ENCODE assay signal across 22 cellular contexts in genomic region chr4:115334736-115335411, GRCh38.
A peak's percentile ranks its signal among the peaks of the same experiment; 100 is the strongest.
DNase-seq lines count a peak whose midpoint lies in the region; ATAC-seq, FAIRE-seq and TF ChIP-seq lines count a peak whose summit lies in the region.
"Had no signal": no experiment of that assay in that cellular context is flagged by ENCODE, and none has a peak within 500 bp of the region (broad histone marks: within the 10 kb centered on the region; RNA-seq: fewer than 3 reads in every experiment).

No MANE protein-coding gene starts in this region.

- no peak; a peak in 1 of 4 replicates for TF ChIP-seq EP300 in GM12878 (IDR thresholded peaks at IDR 0.05; ENCODE audit: borderline replicate concordance in 1 of 2, control insufficient read depth in 1 of 2, low read depth in 2 of 2, low read length in 2 of 2)

- TF ChIP-seq POLR2A in GM12878 (IDR thresholded peaks at IDR 0.05; ENCODE audit: low read depth, low read length): no peak

- CTCF ChIA-PET in GM12878 (lab: Yijun Ruan, JAX): no interaction called here
- CTCF ChIA-PET in CD4-positive, alpha-beta T cell (lab: Charles Lee): no interaction called here

- H3K36me3 Mint-ChIP-seq in CD4-positive, alpha-beta T cell (ENCODE audit: low read depth): no peaks in the 10 kb centered on the region
- H3K36me3 Mint-ChIP-seq: type B pancreatic cell had no signal

- no peak overlapping the region for H3K27ac ChIP-seq in GM12878 (ENCODE audit: control insufficient read depth, insufficient read depth)
- H3K27ac ChIP-seq in CD4-positive, alpha-beta T cell (ENCODE audit: low read depth, low read length): no peak overlapping the region
- H3K27ac ChIP-seq: SJSA1 had no signal

- intact Hi-C loops in GM12878 (cut with micrococcal nuclease; ENCODE audit: unreplicated experiment): no loop called here
- intact Hi-C loops in CD4-positive, alpha-beta T cell (cut with DNase I, micrococcal nuclease): no loop called here

- H3K4me2 ChIP-seq in GM12878 (ENCODE audit: control insufficient read depth, insufficient read depth): no peak overlapping the region

- no peaks in the 10 kb centered on the region for H3K9me3 ChIP-seq in GM12878 (replicated peaks; ENCODE audit: control insufficient read depth, insufficient read depth, low read length)
- no peaks in the 10 kb centered on the region for H3K9me3 ChIP-seq in CD4-positive, alpha-beta T cell (ENCODE audit: control insufficient read depth, low read length)
- H3K9me3 ChIP-seq: BE2C, SJSA1 had no signal

- H3K9me3 Mint-ChIP-seq in CD4-positive, alpha-beta T cell: peaks cover 6% of the 10 kb centered on the region
- H3K9me3 Mint-ChIP-seq: activated B cell treated with CpG ODN at 0.5 μM for 24 hours; activated naive CD8-positive, alpha-beta T cell treated with anti-CD3 and anti-CD28 coated beads, Interleukin-2, amount 50 U/mL, for 24 hours; stimulated activated naive CD8-positive, alpha-beta T cell treated with anti-CD3 and anti-CD28 coated beads, Interleukin-15, amount 100 ng/mL, for 72 hours; type B pancreatic cell had no signal

- no peaks in the 10 kb centered on the region for H3K4me1 Mint-ChIP-seq in CD4-positive, alpha-beta T cell (ENCODE audit: low read depth)
- H3K4me1 Mint-ChIP-seq: activated B cell treated with CpG ODN at 0.5 μM for 24 hours; activated naive CD8-positive, alpha-beta T cell treated with anti-CD3 and anti-CD28 coated beads, Interleukin-2, amount 50 U/mL, for 24 hours; stimulated activated naive CD8-positive, alpha-beta T cell treated with anti-CD3 and anti-CD28 coated beads, Interleukin-15, amount 100 ng/mL, for 72 hours had no signal

- no peaks in the 10 kb centered on the region for H3K27me3 ChIP-seq in GM12878 (replicated peaks in 1 of 2; ENCODE audit: control insufficient read depth in 2 of 2, insufficient read depth in 2 of 2, low read length in 1 of 2)
- H3K27me3 ChIP-seq in CD4-positive, alpha-beta T cell (ENCODE audit: control insufficient read depth, insufficient read depth, low read length): no peaks in the 10 kb centered on the region
- H3K27me3 ChIP-seq: BE2C, SJSA1 had no signal

- peaks cover 9% of the 10 kb centered on the region; the same call in 1 of the 2 replicates for H3K4me1 ChIP-seq in GM12878 (ENCODE audit: control insufficient read depth, insufficient read depth, low read length)
- H3K4me1 ChIP-seq: BE2C, SJSA1 had no signal

- in situ Hi-C loops in GM12878 (cut with MboI): no loop called here

- H3K79me2 ChIP-seq in GM12878 (ENCODE audit: control insufficient read depth, insufficient read depth, low read length): no peaks in the 10 kb centered on the region

- no peak overlapping the region for H3K9ac ChIP-seq in GM12878 (ENCODE audit: control insufficient read depth, insufficient read depth, low read length)

- H2AFZ ChIP-seq in GM12878 (ENCODE audit: control insufficient read depth, low read depth, low read length): no peak overlapping the region

- no peak for TF ChIP-seq CTCF in GM12878 (IDR thresholded peaks at IDR 0.05 in 2 of 3, conservative IDR thresholded peaks at IDR 0.05 in 1 of 3; ENCODE audit: control insufficient read depth in 2 of 3, extremely low read depth in 1 of 3, insufficient read depth in 1 of 3, low read depth in 3 of 3, low read length in 3 of 3)
- TF ChIP-seq CTCF in CD4-positive, alpha-beta T cell (IDR thresholded peaks at IDR 0.05): no peak

- no TSS peak for BruUV-seq in GM12878 (replicated peaks; lab: Mats Ljungman, UMichigan)

- SMC1A ChIA-PET in GM12878 (lab: Charles Lee; ENCODE audit: uncharacterized antibody, unreplicated experiment): no interaction called here

- peak; percentile 59 for ATAC-seq in GM19043 (IDR thresholded peaks at IDR 0.05; ENCODE audit: low read depth, unreplicated experiment)
- ATAC-seq in HG02610 (IDR thresholded peaks at IDR 0.05; ENCODE audit: unreplicated experiment): peak; percentile 66
- peak; percentile 50 for ATAC-seq in HG03135 (IDR thresholded peaks at IDR 0.05; ENCODE audit: unreplicated experiment)
- ATAC-seq in GM12878: peak; percentile 73
- no peak for ATAC-seq in CD4-positive, alpha-beta T cell (ENCODE audit: poor library complexity)
- ATAC-seq: activated CD8-positive, alpha-beta T cell treated with anti-CD3 and anti-CD28 coated beads, Interleukin-2, amount 10 ng/mL, durations not matched to agents 7 days and 5 days; activated naive CD8-positive, alpha-beta T cell treated with anti-CD3 and anti-CD28 coated beads, Interleukin-2, amount 50 U/mL, for 24 hours; activated T-cell treated with anti-CD3 and anti-CD28 coated beads, Interleukin-2, amount 50 U/mL, for 72 hours; left lobe of liver; right cardiac atrium; stimulated activated naive CD8-positive, alpha-beta T cell treated with anti-CD3 and anti-CD28 coated beads, Interleukin-15, amount 100 ng/mL, for 72 hours had no signal

- POLR2A ChIA-PET in GM12878 (lab: Charles Lee): no interaction called here
- POLR2A ChIA-PET in CD4-positive, alpha-beta T cell (lab: Charles Lee): no interaction called here

- TF ChIP-seq RAD21 in GM12878 (IDR thresholded peaks at IDR 0.05; ENCODE audit: insufficient read depth, low read depth, low read length): no peak

- RAD21 ChIA-PET in GM12878 (lab: Charles Lee; ENCODE audit: unreplicated experiment): no interaction called here

- no peaks in the 10 kb centered on the region for H4K20me1 ChIP-seq in GM12878 (ENCODE audit: control insufficient read depth, insufficient read depth)

- peak; percentile 71 for FAIRE-seq in GM12878 (lab: Jason Lieb, UNC)
- no peak for FAIRE-seq in RCC 7860 (lab: Jason Lieb, UNC)
- FAIRE-seq: bronchial epithelial cell had no signal

- no peak overlapping the region for H3K4me3 ChIP-seq in GM12878
- H3K4me3 ChIP-seq: SJSA1 had no signal

- H3K27me3 Mint-ChIP-seq in CD4-positive, alpha-beta T cell: no peaks in the 10 kb centered on the region
- H3K27me3 Mint-ChIP-seq: activated B cell treated with CpG ODN at 0.5 μM for 24 hours; activated naive CD8-positive, alpha-beta T cell treated with anti-CD3 and anti-CD28 coated beads, Interleukin-2, amount 50 U/mL, for 24 hours; stimulated activated naive CD8-positive, alpha-beta T cell treated with anti-CD3 and anti-CD28 coated beads, Interleukin-15, amount 100 ng/mL, for 72 hours; type B pancreatic cell had no signal

- no peak overlapping the region for H3K27ac Mint-ChIP-seq in CD4-positive, alpha-beta T cell
- H3K27ac Mint-ChIP-seq: activated B cell treated with CpG ODN at 0.5 μM for 24 hours; activated CD8-positive, alpha-beta T cell treated with anti-CD3 and anti-CD28 coated beads, Interleukin-2, amount 10 ng/mL, durations not matched to agents 7 days and 5 days; activated naive CD8-positive, alpha-beta T cell treated with anti-CD3 and anti-CD28 coated beads, Interleukin-2, amount 50 U/mL, for 24 hours; activated T-cell treated with anti-CD3 and anti-CD28 coated beads, Interleukin-2, amount 50 U/mL, for 72 hours; stimulated activated naive CD8-positive, alpha-beta T cell treated with anti-CD3 and anti-CD28 coated beads, Interleukin-15, amount 100 ng/mL, for 72 hours; type B pancreatic cell had no signal

- WGBS in GM12878 (ENCODE audit: insufficient coverage, insufficient replicate concordance, low lambda C conversion rate, missing lambda C conversion rate): 21% methylated on average over 4 of the region's 4 CpGs

- H3K4me3 Mint-ChIP-seq in CD4-positive, alpha-beta T cell: no peak overlapping the region
- H3K4me3 Mint-ChIP-seq: activated B cell treated with CpG ODN at 0.5 μM for 24 hours; activated CD8-positive, alpha-beta T cell treated with anti-CD3 and anti-CD28 coated beads, Interleukin-2, amount 10 ng/mL, durations not matched to agents 7 days and 5 days; activated naive CD8-positive, alpha-beta T cell treated with anti-CD3 and anti-CD28 coated beads, Interleukin-2, amount 50 U/mL, for 24 hours; activated T-cell treated with anti-CD3 and anti-CD28 coated beads, Interleukin-2, amount 50 U/mL, for 72 hours; stimulated activated naive CD8-positive, alpha-beta T cell treated with anti-CD3 and anti-CD28 coated beads, Interleukin-15, amount 100 ng/mL, for 72 hours; type B pancreatic cell had no signal

- no peaks in the 10 kb centered on the region for H3K36me3 ChIP-seq in GM12878 (ENCODE audit: control insufficient read depth in 2 of 2, insufficient read depth in 2 of 2, low read length in 1 of 2)
- H3K36me3 ChIP-seq: BE2C, SJSA1 had no signal

- DNase-seq in GM12878 (ENCODE audit: low read depth, low spot score): peak; percentile 34
- DNase-seq in CD4-positive, alpha-beta T cell: no peak
- no peak for DNase-seq in NCI-H1105 treated with DMSO at 0.1 percent for 48 hours (lab: John Stamatoyannopoulos, UW)
- DNase-seq in RCC 7860 (ENCODE audit: low spot score): no peak
- no peak for DNase-seq in NCI-H1417 (lab: John Stamatoyannopoulos, UW)
- DNase-seq: activated B cell treated with CpG ODN at 0.5 μM for 24 hours; activated CD8-positive, alpha-beta T cell treated with anti-CD3 and anti-CD28 coated beads, Interleukin-2, amount 10 ng/mL, durations not matched to agents 7 days and 5 days; activated naive CD8-positive, alpha-beta T cell treated with anti-CD3 and anti-CD28 coated beads, Interleukin-2, amount 50 U/mL, for 24 hours; activated T-cell treated with anti-CD3 and anti-CD28 coated beads, Interleukin-2, amount 50 U/mL, for 72 hours; BE2C; MV-4-11; NCI-H2107; NCI-H526; right cardiac atrium; stimulated activated naive CD8-positive, alpha-beta T cell treated with anti-CD3 and anti-CD28 coated beads, Interleukin-15, amount 100 ng/mL, for 72 hours had no signal

TF ChIP-seq in GM12878, 131 proteins besides CTCF, POLR2A, EP300 and RAD21:
- peak; percentile 32; the same call in 1 of the 2 replicates for TF ChIP-seq RUNX3 (IDR thresholded peaks at IDR 0.05; ENCODE audit: low read length)
- TF ChIP-seq IKZF1 (conservative IDR thresholded peaks at IDR 0.05): no peak
- TF ChIP-seq BCL3 (IDR thresholded peaks at IDR 0.05; ENCODE audit: borderline replicate concordance, insufficient read depth, low read depth, low read length, poor library complexity, severe bottlenecking): peak; percentile 24
- TF ChIP-seq JUNB (IDR thresholded peaks at IDR 0.05): 0 out of 2 replicates have a peak, but pooled peaks have one; percentile 16
